12 cellular contexts compared by ENCODE assay signal in the genomic region with DNA sequence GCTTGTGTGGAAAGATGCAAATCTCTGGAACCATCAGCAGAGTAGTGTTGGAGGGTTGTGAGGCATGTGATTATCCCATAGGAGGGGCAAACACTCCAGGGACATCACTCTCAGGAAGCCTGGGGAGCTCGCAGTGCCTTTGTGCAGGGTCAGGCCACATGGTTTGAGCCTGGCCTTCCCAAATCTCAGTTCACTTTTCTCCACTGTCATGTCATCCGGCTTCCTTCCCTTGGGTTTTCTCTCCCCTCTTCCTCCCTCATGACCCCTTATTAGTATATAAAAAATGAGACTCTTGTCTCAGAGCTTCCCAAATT. TPM values are rescaled to one million over a fixed set of nuclear protein-coding genes. Genes with fewer than 3 reads are reported as not detected.
DNase-seq lines count a peak whose midpoint lies in the region; ATAC-seq, FAIRE-seq and TF ChIP-seq lines count a peak whose summit lies in the region.
"Had no signal": no experiment of that assay in that cellular context is flagged by ENCODE, and none has a peak within 500 bp of the region (broad histone marks: within the 10 kb centered on the region; RNA-seq: fewer than 3 reads in every experiment).

No MANE protein-coding gene starts in this region.

- no peak overlapping the region for H3K9ac ChIP-seq in K562 (ENCODE audit: insufficient read depth in 1 of 2, low read depth in 2 of 2, low read length in 2 of 2)

- H3K79me2 ChIP-seq in K562 (ENCODE audit: control insufficient read depth, insufficient read depth, low read length) = peaks cover 88% of the 10 kb centered on the region

- BruUV-seq in K562 (replicated peaks; lab: Mats Ljungman, UMichigan) = no TSS peak

- H3K36me3 ChIP-seq in K562 (ENCODE audit: control insufficient read depth, insufficient read depth, low read length) (peaks cover 62% of the 10 kb centered on the region), upper lobe of right lung (peaks cover 24% of the 10 kb centered on the region)

- TF ChIP-seq POLR2A in K562 (conservative IDR thresholded peaks at IDR 0.05) = no peak

- peaks cover 4 to 5% of the 10 kb centered on the region in 2 donors for H3K9me3 Mint-ChIP-seq in activated T-cell treated with anti-CD3 and anti-CD28 coated beads, Interleukin-2, amount 50 U/mL, for 72 hours
- H3K9me3 Mint-ChIP-seq in activated T-cell treated with anti-CD3 and anti-CD28 coated beads, Interleukin-2, amount 50 U/mL, for 4 hours = peaks cover 7% of the 10 kb centered on the region
- peaks cover 7% of the 10 kb centered on the region for H3K9me3 Mint-ChIP-seq in memory B cell
- H3K9me3 Mint-ChIP-seq in osteocyte (ENCODE audit: unreplicated experiment) = peaks cover 10% of the 10 kb centered on the region

- H3K4me1 Mint-ChIP-seq in activated T-cell treated with anti-CD3 and anti-CD28 coated beads, Interleukin-2, amount 50 U/mL, for 72 hours (ENCODE audit: low read depth) = peaks cover 80% of the 10 kb centered on the region
- peaks cover 83% of the 10 kb centered on the region for H3K4me1 Mint-ChIP-seq in activated T-cell treated with anti-CD3 and anti-CD28 coated beads, Interleukin-2, amount 50 U/mL, for 4 hours (ENCODE audit: low read depth)
- H3K4me1 Mint-ChIP-seq in memory B cell = peaks cover 37% of the 10 kb centered on the region
- H3K4me1 Mint-ChIP-seq in osteocyte (ENCODE audit: unreplicated experiment) = peaks cover 33% of the 10 kb centered on the region

- no peak for TF ChIP-seq RAD21 in K562 (CRISPR knock-in tag; conservative IDR thresholded peaks at IDR 0.05 in 1 of 2, IDR thresholded peaks at IDR 0.05 in 1 of 2)

- WGBS in K562 (ENCODE audit: insufficient coverage, low coverage, missing lambda C conversion rate) = 91% methylated on average over 2 of the region's 2 CpGs

- H4K20me1 ChIP-seq in K562 (replicated peaks; ENCODE audit: control insufficient read depth, insufficient read depth, low read length) = 0 out of 2 replicates have a peak, but pooled peaks cover 7% of the 10 kb centered on the region

- no peaks in the 10 kb centered on the region for H3K27me3 ChIP-seq in K562 (ENCODE audit: control insufficient read depth in 2 of 2, insufficient read depth in 2 of 2, low read length in 2 of 2)
- no peaks in the 10 kb centered on the region for H3K27me3 ChIP-seq in upper lobe of right lung
- H3K27me3 ChIP-seq: ascending aorta had no signal

- no peak overlapping the region for H3K4me3 ChIP-seq in K562
- no peak overlapping the region for H3K4me3 ChIP-seq in upper lobe of right lung
- H3K4me3 ChIP-seq: ascending aorta had no signal

- peaks cover 13 to 20% of the 10 kb centered on the region in 2 experiments; a peak in 4 of 5 replicates for H3K4me1 ChIP-seq in K562 (replicated peaks in 1 of 2; ENCODE audit: control insufficient read depth in 2 of 2, insufficient read depth in 2 of 2, low read length in 2 of 2)
- peaks cover 75% of the 10 kb centered on the region for H3K4me1 ChIP-seq in upper lobe of right lung
- H3K4me1 ChIP-seq: ascending aorta had no signal

- H3K36me3 Mint-ChIP-seq in activated T-cell treated with anti-CD3 and anti-CD28 coated beads, Interleukin-2, amount 50 U/mL, for 72 hours (ENCODE audit: insufficient read depth in 2 of 2) = peaks cover 11 to 34% of the 10 kb centered on the region in 2 donors
- H3K36me3 Mint-ChIP-seq in activated T-cell treated with anti-CD3 and anti-CD28 coated beads, Interleukin-2, amount 50 U/mL, for 4 hours (ENCODE audit: insufficient read depth) = peaks cover 26% of the 10 kb centered on the region
- H3K36me3 Mint-ChIP-seq in memory B cell (peaks cover 25% of the 10 kb centered on the region), osteocyte (ENCODE audit: unreplicated experiment) (peaks cover 14% of the 10 kb centered on the region)

- no peak for ATAC-seq in activated T-cell treated with anti-CD3 and anti-CD28 coated beads, Interleukin-2, amount 50 U/mL, for 72 hours (replicated peaks in 1 of 2)
- no peak for ATAC-seq in activated T-cell treated with anti-CD3 and anti-CD28 coated beads, Interleukin-2, amount 50 U/mL, for 4 hours
- 0 out of 3 replicates have a peak, but pooled peaks have one; percentile 6 for ATAC-seq in K562
- ATAC-seq in memory B cell (ENCODE audit: low read depth) = no peak
- peak; percentile 34 for ATAC-seq in upper lobe of right lung
- ATAC-seq: left colon had no signal

- H3K27me3 Mint-ChIP-seq in activated T-cell treated with anti-CD3 and anti-CD28 coated beads, Interleukin-2, amount 50 U/mL, for 72 hours (ENCODE audit: low read depth) = no peaks in the 10 kb centered on the region
- H3K27me3 Mint-ChIP-seq in activated T-cell treated with anti-CD3 and anti-CD28 coated beads, Interleukin-2, amount 50 U/mL, for 4 hours (ENCODE audit: low read depth) = no peaks in the 10 kb centered on the region
- no peaks in the 10 kb centered on the region for H3K27me3 Mint-ChIP-seq in memory B cell
- no peaks in the 10 kb centered on the region for H3K27me3 Mint-ChIP-seq in osteocyte (ENCODE audit: unreplicated experiment)

- H2AFZ ChIP-seq in K562 (ENCODE audit: low read depth, low read length) = no peak overlapping the region

- CTCF ChIA-PET in K562 (lab: Yijun Ruan, JAX; ENCODE audit: low intra/inter-chr PET ratio) = no interaction called here

- in situ Hi-C loops in K562 (cut with MboI) = no loop called here

- POLR2A ChIA-PET in K562 (lab: Yijun Ruan, JAX) = interaction anchor here (1.0 to 1.8 kb wide), 5 partner anchors 9 to 23 kb away, joined by 3 to 4 read pairs (median 3); no protein-coding TSS in a partner anchor

- DNase-seq in activated T-cell treated with anti-CD3 and anti-CD28 coated beads, Interleukin-2, amount 50 U/mL, for 72 hours = no peak
- DNase-seq in activated T-cell treated with anti-CD3 and anti-CD28 coated beads, Interleukin-2, amount 50 U/mL, for 4 hours = no peak
- DNase-seq in K562 (ENCODE audit: extremely low read depth in 1 of 4, low spot score in 3 of 4) = no peak
- DNase-seq in memory B cell (ENCODE audit: low spot score in 2 of 2) = no peak
- DNase-seq in upper lobe of right lung = no peak
- DNase-seq in osteocyte (ENCODE audit: extremely low spot score, unreplicated experiment) = no peak
- no peak for DNase-seq in cerebellum (ENCODE audit: low spot score)
- DNase-seq in SW480 (ENCODE audit: low spot score) = no peak
- DNase-seq: left colon, retina had no signal

- no peak for TF ChIP-seq EP300 in K562 (IDR thresholded peaks at IDR 0.05; ENCODE audit: low read length)

- no peaks in the 10 kb centered on the region for H3K9me1 ChIP-seq in K562 (ENCODE audit: control insufficient read depth, insufficient read depth, low read length)

- H3K9me3 ChIP-seq in K562 (replicated peaks; ENCODE audit: control insufficient read depth, insufficient read depth, low read depth, low read length) = no peaks in the 10 kb centered on the region
- H3K9me3 ChIP-seq in upper lobe of right lung = no peaks in the 10 kb centered on the region

- peak overlapping the region; percentile 98 for H3K27ac Mint-ChIP-seq in activated T-cell treated with anti-CD3 and anti-CD28 coated beads, Interleukin-2, amount 50 U/mL, for 72 hours
- H3K27ac Mint-ChIP-seq in memory B cell (peak overlapping the region; percentile 97), osteocyte (ENCODE audit: unreplicated experiment) (no peak overlapping the region)

- intact Hi-C loops in K562 (cut with micrococcal nuclease) (no loop called here), upper lobe of right lung (cut with DNase I) (no loop called here)

- TF ChIP-seq CTCF in K562 (IDR thresholded peaks at IDR 0.05 in 2 of 3, conservative IDR thresholded peaks at IDR 0.05 in 1 of 3; ENCODE audit: insufficient read depth in 2 of 3, low read depth in 1 of 3, low read length in 3 of 3) (no peak), upper lobe of right lung (IDR thresholded peaks at IDR 0.05) (no peak), osteocyte (IDR thresholded peaks at IDR 0.05) (no peak)

- H3K4me2 ChIP-seq in K562 (ENCODE audit: insufficient read depth, low read length) = no peak overlapping the region

- no peak overlapping the region for H3K27ac ChIP-seq in K562 (ENCODE audit: extremely low read depth, low read depth, low read length)
- peak overlapping the region; percentile 70 for H3K27ac ChIP-seq in upper lobe of right lung
- H3K27ac ChIP-seq: ascending aorta, WERI-Rb-1 had no signal

- H3K4me3 Mint-ChIP-seq in activated T-cell treated with anti-CD3 and anti-CD28 coated beads, Interleukin-2, amount 50 U/mL, for 72 hours = peak overlapping the region; percentile 82 to 88
- no peak overlapping the region for H3K4me3 Mint-ChIP-seq in activated T-cell treated with anti-CD3 and anti-CD28 coated beads, Interleukin-2, amount 50 U/mL, for 4 hours
- H3K4me3 Mint-ChIP-seq in memory B cell = no peak overlapping the region
- H3K4me3 Mint-ChIP-seq in osteocyte (ENCODE audit: unreplicated experiment) = no peak overlapping the region

- no peak for FAIRE-seq in K562 (lab: Jason Lieb, UNC)

TF ChIP-seq in K562, 482 proteins besides CTCF, POLR2A, EP300 and RAD21:
- TF ChIP-seq ZNF507 (tag; conservative IDR thresholded peaks at IDR 0.05) (no peak), HLTF (IDR thresholded peaks at IDR 0.05) (no peak), ZNF12 (CRISPR knock-in tag; IDR thresholded peaks at IDR 0.05) (no peak)
TF ChIP-seq in K562: peak in this region for 0.

RNA-seq across cellular contexts. Expression of a gene that starts 20.4 kb away (rescaled TPM):
- 10 to 100 TPM; 44.2 to 47.8 TPM for total RNA-seq in activated T-cell treated with anti-CD3 and anti-CD28 coated beads, Interleukin-2, amount 50 U/mL, for 72 hours
- total RNA-seq in activated T-cell treated with anti-CD3 and anti-CD28 coated beads, Interleukin-2, amount 50 U/mL, for 4 hours = 10 to 100 TPM; 31.8 to 36.2 (median 35.0) TPM
- 67.3 and 149 TPM in 2 replicates for total RNA-seq in K562 (2011; cell fraction: chromatin; rRNA removed; ENCODE audit: low replicate concordance)
- 99.9 and 106 TPM in 2 replicates for total RNA-seq in K562 (2011; cell fraction: nucleolus; rRNA removed)
- total RNA-seq in K562 (2011; cell fraction: nucleoplasm; rRNA removed) = 117 and 138 TPM in 2 replicates
- 22.4 and 33.3 TPM in 2 replicates for total RNA-seq in K562 (2014; rRNA removed)
- total RNA-seq in K562 (2014; rRNA removed; fragmentation: Illumina TruSeq; extraction: Trizol) = 19.0 and 23.3 TPM in 2 replicates
- total RNA-seq in K562 (2015; rRNA removed; fragmentation: Illumina TruSeq; extraction: Trizol) = 22.5 and 24.4 TPM in 2 replicates
- total RNA-seq in K562 (2021) = 89.2 and 92.9 TPM in 2 replicates
- 42.9 and 65.1 TPM in 2 replicates for polyA plus RNA-seq in K562 (2011; rRNA removed)
- polyA plus RNA-seq in K562 (2011; cell fraction: cytosol; rRNA removed) = 52.8 and 88.0 TPM in 2 replicates
- polyA plus RNA-seq in K562 (2011; cell fraction: nucleus; rRNA removed) = 52.2 and 85.9 TPM in 2 replicates
- polyA plus RNA-seq in K562 (2012) = 44.4 and 57.4 TPM in 2 replicates
- polyA plus RNA-seq in K562 (2014; fragmentation: Illumina TruSeq; extraction: Trizol) = 65.0 and 66.6 TPM in 2 replicates
- polyA plus RNA-seq in K562 (2014; fragmentation: Nextera tagmentation; extraction: Ambion mirVana) = 1 to 10 TPM; 5.8 to 6.6 TPM
- 47.2 and 57.2 TPM in 2 replicates for polyA plus RNA-seq in K562 (2014; rRNA removed)
- polyA minus RNA-seq in K562 (2011; rRNA and poly(A)+ RNA removed) = 21.6 and 45.5 TPM in 2 replicates
- polyA minus RNA-seq in K562 (2011; cell fraction: cytosol; rRNA and poly(A)+ RNA removed) = 28.6 and 45.2 TPM in 2 replicates
- polyA minus RNA-seq in K562 (2011; cell fraction: nucleus; rRNA and poly(A)+ RNA removed) = 20.1 and 21.1 TPM in 2 replicates
- 157 TPM for total RNA-seq in upper lobe of right lung
- 50.7 and 51.4 TPM in 2 replicates for total RNA-seq in osteocyte
- 20.5 TPM for total RNA-seq in cerebellum

Comparison
In these comparisons a context has a peak if more than half of its experiments do, and no peak if none do; other contexts are left out.
1. H3K4me3 Mint-ChIP-seq: peak in activated T-cell treated with anti-CD3 and anti-CD28 coated beads, Interleukin-2, amount 50 U/mL, for 72 hours (2 of 2); none in activated T-cell treated with anti-CD3 and anti-CD28 coated beads, Interleukin-2, amount 50 U/mL, for 4 hours (single experiment), memory B cell (single experiment) and osteocyte (single experiment).
2. ATAC-seq: peak in K562 (single experiment) and upper lobe of right lung (single experiment); none in activated T-cell treated with anti-CD3 and anti-CD28 coated beads, Interleukin-2, amount 50 U/mL, for 72 hours (0 of 2), activated T-cell treated with anti-CD3 and anti-CD28 coated beads, Interleukin-2, amount 50 U/mL, for 4 hours (0 of 2) and memory B cell (single experiment).